In genomic region chr2:20425371-20425881, GRCh38 we compare ENCODE assay signal across 9 cellular contexts. TPM values are rescaled to one million over a fixed set of nuclear protein-coding genes. Genes with fewer than 3 reads are reported as not detected.
A peak's percentile ranks its signal among the peaks of the same experiment; 100 is the strongest.
DNase-seq lines count a peak whose midpoint lies in the region; ATAC-seq and TF ChIP-seq lines count a peak whose summit lies in the region.
"Had no signal": no experiment of that assay in that cellular context is flagged by ENCODE, and none has a peak within 500 bp of the region (broad histone marks: within the 10 kb centered on the region; RNA-seq: fewer than 3 reads in every experiment).

No MANE protein-coding gene starts in this region.

- peak overlapping the region; percentile 71 for H2AFZ ChIP-seq in neuronal stem cell (ENCODE audit: low read length)

- no peak overlapping the region for H3K14ac ChIP-seq in neuronal stem cell (ENCODE audit: low read length)

- peak; percentile 44 for ATAC-seq in HG03135 (IDR thresholded peaks at IDR 0.05; ENCODE audit: unreplicated experiment)
- no peak for ATAC-seq in activated naive CD8-positive, alpha-beta T cell treated with anti-CD3 and anti-CD28 coated beads, Interleukin-2, amount 50 U/mL, for 24 hours
- ATAC-seq in omental fat pad (ENCODE audit: low FRiP score), result no peak
- no peak for ATAC-seq in GM21723 (IDR thresholded peaks at IDR 0.05; ENCODE audit: unreplicated experiment)

- peak; percentile 74 for DNase-seq in ELR (ENCODE audit: low read depth)
- DNase-seq in activated naive CD8-positive, alpha-beta T cell treated with anti-CD3 and anti-CD28 coated beads, Interleukin-2, amount 50 U/mL, for 24 hours, result no peak
- no peak for DNase-seq in neuronal stem cell (ENCODE audit: low spot score)
- no peak for DNase-seq in omental fat pad (ENCODE audit: low spot score)
- no peak for DNase-seq in NOMO-1 (lab: John Stamatoyannopoulos, UW; ENCODE audit: unreplicated experiment in 2 of 2)
- DNase-seq in activated CD4-positive, CD25-positive, alpha-beta regulatory T cell treated with anti-CD3 and anti-CD28 coated beads, Interleukin-2, amount 50 U/mL, for 72 hours, result no peak
- DNase-seq: NCI-H2107 had no signal

- H3K4me2 ChIP-seq in neuronal stem cell (ENCODE audit: insufficient read depth, low read length, poor library complexity, severe bottlenecking), result no peak overlapping the region

- H3K4me1 ChIP-seq in neuronal stem cell (ENCODE audit: control insufficient read depth in 2 of 2, insufficient read depth in 1 of 2, low read depth in 1 of 2, low read length in 2 of 2), result no peaks in the 10 kb centered on the region

- H3K79me1 ChIP-seq in neuronal stem cell (ENCODE audit: low read depth, low read length), result no peaks in the 10 kb centered on the region

- no CpG with 5 or more reads among the region's 6 CpGs for WGBS in neuronal stem cell (ENCODE audit: extremely low coverage in 2 of 2, insufficient read length in 2 of 2, insufficient replicate concordance in 1 of 2), 2 donors

- H3K4me3 ChIP-seq in neuronal stem cell (ENCODE audit: low read length in 2 of 2), result no peak overlapping the region

- no peak overlapping the region for H2AK5ac ChIP-seq in neuronal stem cell (ENCODE audit: low read depth, low read length)

- peak overlapping the region; percentile 5 for H3K27ac Mint-ChIP-seq in activated naive CD8-positive, alpha-beta T cell treated with anti-CD3 and anti-CD28 coated beads, Interleukin-2, amount 50 U/mL, for 24 hours

- no peaks in the 10 kb centered on the region for H3K27me3 Mint-ChIP-seq in activated naive CD8-positive, alpha-beta T cell treated with anti-CD3 and anti-CD28 coated beads, Interleukin-2, amount 50 U/mL, for 24 hours

- no peak overlapping the region for H2BK5ac ChIP-seq in neuronal stem cell (ENCODE audit: low read length)

- H3K36me3 ChIP-seq in neuronal stem cell (replicated peaks in 1 of 2; ENCODE audit: control insufficient read depth in 2 of 2, insufficient read depth in 2 of 2, low read length in 2 of 2), result no peaks in the 10 kb centered on the region

- no peak overlapping the region for H4K8ac ChIP-seq in neuronal stem cell (ENCODE audit: low read depth, low read length)

- H3K9me3 Mint-ChIP-seq in activated naive CD8-positive, alpha-beta T cell treated with anti-CD3 and anti-CD28 coated beads, Interleukin-2, amount 50 U/mL, for 24 hours, result no peaks in the 10 kb centered on the region

- TF ChIP-seq CTCF in omental fat pad (IDR thresholded peaks at IDR 0.05), result no peak

- no peak overlapping the region for H3K4ac ChIP-seq in neuronal stem cell (ENCODE audit: low read length)

- H3K36me3 Mint-ChIP-seq in activated naive CD8-positive, alpha-beta T cell treated with anti-CD3 and anti-CD28 coated beads, Interleukin-2, amount 50 U/mL, for 24 hours (ENCODE audit: low read depth), result no peaks in the 10 kb centered on the region

- H3K4me1 Mint-ChIP-seq in activated naive CD8-positive, alpha-beta T cell treated with anti-CD3 and anti-CD28 coated beads, Interleukin-2, amount 50 U/mL, for 24 hours, result peaks cover 43% of the 10 kb centered on the region

- H2BK12ac ChIP-seq in neuronal stem cell (ENCODE audit: low read length), result no peak overlapping the region

- peaks cover 0 to 50% (median 0%) of the 10 kb centered on the region in 3 experiments for H3K27me3 ChIP-seq in neuronal stem cell (ENCODE audit: control insufficient read depth in 3 of 3, insufficient read depth in 3 of 3, low read depth in 1 of 3, low read length in 3 of 3)

- no peak overlapping the region for H3K9ac ChIP-seq in neuronal stem cell (ENCODE audit: low read depth, low read length, poor library complexity)

- peak overlapping the region; percentile 18 for H3K4me3 Mint-ChIP-seq in activated naive CD8-positive, alpha-beta T cell treated with anti-CD3 and anti-CD28 coated beads, Interleukin-2, amount 50 U/mL, for 24 hours

- no peak overlapping the region for H3K18ac ChIP-seq in neuronal stem cell (ENCODE audit: low read length)

- no peak overlapping the region for H4K91ac ChIP-seq in neuronal stem cell (ENCODE audit: low read depth, low read length, poor library complexity)

- no peaks in the 10 kb centered on the region for H3K9me3 ChIP-seq in neuronal stem cell (replicated peaks in 1 of 2; ENCODE audit: control insufficient read depth in 2 of 2, insufficient read depth in 1 of 2, low read depth in 1 of 2, low read length in 2 of 2)

- H2BK120ac ChIP-seq in neuronal stem cell (ENCODE audit: low read depth, low read length), result no peak overlapping the region

- H3K23ac ChIP-seq in neuronal stem cell (ENCODE audit: low read depth, low read length, poor library complexity), result no peak overlapping the region

- no peak overlapping the region for H3K27ac ChIP-seq in neuronal stem cell (replicated peaks; ENCODE audit: low read length)

- H2BK15ac ChIP-seq in neuronal stem cell (ENCODE audit: low read length), result no peak overlapping the region

RNA-seq across cellular contexts. Expression of gene RHOB, which starts 21.4 kb away (rescaled TPM):
- polyA plus RNA-seq in neuronal stem cell (2013, experiment 1 of 2), result 20.4 TPM
- 19.9 TPM for polyA plus RNA-seq in neuronal stem cell (2013, experiment 2 of 2)
- 1,000 to 10,000 TPM in 3 of 4 donors, 100 to 1,000 TPM in 1; 917 to 1,730 (median 1,246) TPM for total RNA-seq in omental fat pad
